Comparison of ENCODE assay signal across 1 cellular context in genomic region chr20:3045816-3046676, GRCh38.
TF ChIP-seq lines count a peak whose summit lies in the region.

TSS of gene MRPS26 (plus strand) at chr20:3046052. CDS start at chr20:3046069, 17 bp downstream.

TF ChIP-seq in HepG2, 621 proteins besides CTCF, POLR2A, EP300 and RAD21 (continued from another document and continues in another):
- TF ChIP-seq ZBTB26 (CRISPR knock-in tag; IDR thresholded peaks at IDR 0.05; ENCODE audit: borderline replicate concordance) (peak; percentile 77), ZBTB4 (CRISPR knock-in tag; IDR thresholded peaks at IDR 0.05; ENCODE audit: borderline replicate concordance) (peak; percentile 78; the same call in 1 of the 2 replicates), ZNF513 (CRISPR knock-in tag; conservative IDR thresholded peaks at IDR 0.05) (peak; percentile 94), MTF2 (CRISPR knock-in tag; IDR thresholded peaks at IDR 0.05; ENCODE audit: borderline replicate concordance) (peak; percentile 97), ASH2L (IDR thresholded peaks at IDR 0.05; ENCODE audit: insufficient read length, low read depth, low read length) (peak; percentile 94), ZNF660 (CRISPR knock-in tag; IDR thresholded peaks at IDR 0.05; ENCODE audit: borderline replicate concordance, low read depth) (no peak; the same call in 1 of the 2 replicates), ZNF142 (CRISPR knock-in tag; IDR thresholded peaks at IDR 0.05) (peak; percentile 96), ZNF713 (CRISPR knock-in tag; IDR thresholded peaks at IDR 0.05) (peak; percentile 100), RELA (CRISPR knock-in tag; IDR thresholded peaks at IDR 0.05) (peak; percentile 21; the same call in 1 of the 2 replicates), TGIF2 (CRISPR knock-in tag; IDR thresholded peaks at IDR 0.05) (peak; percentile 53; the same call in 1 of the 2 replicates), MIER2 (CRISPR knock-in tag; IDR thresholded peaks at IDR 0.05) (peak; percentile 6; the same call in 1 of the 2 replicates), ARNT (IDR thresholded peaks at IDR 0.05) (no peak), MLX (CRISPR knock-in tag; IDR thresholded peaks at IDR 0.05) (no peak), CREM (IDR thresholded peaks at IDR 0.05) (no peak; the same call in 1 of the 2 replicates), CREM (CRISPR knock-in tag; IDR thresholded peaks at IDR 0.05) (peak; percentile 22; the same call in 1 of the 2 replicates), ZNF383 (CRISPR knock-in tag; IDR thresholded peaks at IDR 0.05; ENCODE audit: borderline replicate concordance) (peak; percentile 82; the same call in 1 of the 2 replicates), ZNF12 (CRISPR knock-in tag; IDR thresholded peaks at IDR 0.05) (peak; percentile 83), ZNF234 (CRISPR knock-in tag; conservative IDR thresholded peaks at IDR 0.05) (peak; percentile 93), ZNF274 (CRISPR knock-in tag; IDR thresholded peaks at IDR 0.05) (peak; percentile 95), KLF11 (CRISPR knock-in tag; IDR thresholded peaks at IDR 0.05) (peak; percentile 37; the same call in 1 of the 2 replicates), ZNF441 (CRISPR knock-in tag; IDR thresholded peaks at IDR 0.05; ENCODE audit: borderline replicate concordance) (peak; percentile 25; the same call in 1 of the 2 replicates), ZBTB7B (CRISPR knock-in tag; IDR thresholded peaks at IDR 0.05) (peak; percentile 88), NR2C2 (CRISPR knock-in tag; IDR thresholded peaks at IDR 0.05; ENCODE audit: borderline replicate concordance) (peak; percentile 99), NAIF1 (CRISPR knock-in tag; IDR thresholded peaks at IDR 0.05; ENCODE audit: borderline replicate concordance) (peak; percentile 59; the same call in 1 of the 2 replicates), ZKSCAN1 (IDR thresholded peaks at IDR 0.05; ENCODE audit: low read length) (peak; percentile 18; the same call in 1 of the 2 replicates), KLF13 (CRISPR knock-in tag; IDR thresholded peaks at IDR 0.05) (0 out of 2 replicates have a peak, but pooled peaks have one; percentile 30), ZNF160 (CRISPR knock-in tag; IDR thresholded peaks at IDR 0.05) (peak; percentile 83), ERF (CRISPR knock-in tag; IDR thresholded peaks at IDR 0.05) (peak; percentile 93), FOXM1 (CRISPR knock-in tag; IDR thresholded peaks at IDR 0.05) (peak; percentile 75), AGO2 (optimal IDR thresholded peaks at IDR 0.05; ENCODE audit: low read depth, low read length) (peak; percentile 99), ARNT2 (CRISPR knock-in tag; IDR thresholded peaks at IDR 0.05; ENCODE audit: low read depth) (peak; percentile 96), ZFY (CRISPR knock-in tag; IDR thresholded peaks at IDR 0.05) (peak; percentile 100), ZNF414 (CRISPR knock-in tag; IDR thresholded peaks at IDR 0.05) (peak; percentile 71; the same call in 1 of the 2 replicates), HDAC1 (CRISPR knock-in tag; IDR thresholded peaks at IDR 0.05) (peak; percentile 90), GLI4 (CRISPR knock-in tag; IDR thresholded peaks at IDR 0.05; ENCODE audit: borderline replicate concordance) (peak; percentile 100), ZNF772 (CRISPR knock-in tag; IDR thresholded peaks at IDR 0.05) (peak; percentile 93), HNF1B (CRISPR knock-in tag; IDR thresholded peaks at IDR 0.05) (0 out of 2 replicates have a peak, but pooled peaks have one; percentile 88), NFRKB (IDR thresholded peaks at IDR 0.05) (no peak), ZFP82 (CRISPR knock-in tag; IDR thresholded peaks at IDR 0.05; ENCODE audit: borderline replicate concordance) (peak; percentile 89; the same call in 1 of the 2 replicates), ATF4 (CRISPR knock-in tag; IDR thresholded peaks at IDR 0.05) (peak in 1 of 2 experiments; percentile 77; a peak in 2 of 4 replicates), HDAC2 (CRISPR knock-in tag; IDR thresholded peaks at IDR 0.05) (peak; percentile 81), MED8 (CRISPR knock-in tag; IDR thresholded peaks at IDR 0.05; ENCODE audit: insufficient replicate concordance) (peak; percentile 4), ZNF747 (CRISPR knock-in tag; IDR thresholded peaks at IDR 0.05; ENCODE audit: borderline replicate concordance) (peak; percentile 100), ZNF263 (CRISPR knock-in tag; IDR thresholded peaks at IDR 0.05) (peak; percentile 70), RXRA (CRISPR knock-in tag; IDR thresholded peaks at IDR 0.05) (peak; percentile 76; the same call in 1 of the 2 replicates), PLRG1 (conservative IDR thresholded peaks at IDR 0.05) (no peak), ZNF556 (CRISPR knock-in tag; IDR thresholded peaks at IDR 0.05; ENCODE audit: borderline replicate concordance) (peak; percentile 96), RORA (CRISPR knock-in tag; IDR thresholded peaks at IDR 0.05) (no peak), ZNF841 (CRISPR knock-in tag; IDR thresholded peaks at IDR 0.05; ENCODE audit: borderline replicate concordance) (peak; percentile 77), RFXAP (CRISPR knock-in tag; IDR thresholded peaks at IDR 0.05; ENCODE audit: borderline replicate concordance) (peak; percentile 89), ZBTB43 (CRISPR knock-in tag; conservative IDR thresholded peaks at IDR 0.05) (peak; percentile 69), ZNF790 (CRISPR knock-in tag; IDR thresholded peaks at IDR 0.05; ENCODE audit: borderline replicate concordance) (peak; percentile 98; the same call in 1 of the 2 replicates)
